Comparison of ENCODE assay signal across 8 cellular contexts in the genomic region with DNA sequence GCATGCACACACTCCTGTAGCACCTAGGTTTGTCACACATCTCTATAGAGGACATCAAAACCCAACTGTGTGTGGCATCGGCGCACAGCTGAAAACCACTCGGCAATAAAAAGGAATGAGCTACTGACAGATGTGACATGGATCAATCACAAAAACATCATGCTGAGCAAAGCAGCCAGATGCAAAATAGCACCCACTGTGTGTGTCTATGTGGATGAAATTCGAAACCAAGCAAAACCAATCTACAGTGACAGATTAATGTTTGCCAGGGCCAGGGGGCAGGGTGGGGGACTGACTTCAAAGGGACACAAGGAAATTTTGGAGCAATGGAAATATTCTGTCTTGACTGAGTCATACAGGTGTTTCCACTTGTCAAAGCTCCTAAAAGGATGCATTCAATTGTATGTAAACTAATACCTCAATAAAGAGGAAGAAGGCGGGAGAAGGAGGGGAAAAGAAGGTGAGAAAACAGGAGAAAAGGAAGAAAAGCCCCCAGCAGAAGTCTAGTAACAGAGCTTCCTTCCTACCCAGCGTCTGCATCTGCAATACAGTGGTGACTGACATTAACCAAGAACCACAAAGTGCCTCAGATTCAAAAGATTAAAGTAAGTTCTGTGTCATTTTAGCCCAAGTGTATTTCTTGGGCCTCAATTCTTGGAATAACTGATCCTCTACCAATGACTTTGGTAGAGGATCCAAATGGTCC. TPM values are rescaled to one million over a fixed set of nuclear protein-coding genes. Genes with fewer than 3 reads are reported as not detected.
DNase-seq lines count a peak whose midpoint lies in the region; ATAC-seq and TF ChIP-seq lines count a peak whose summit lies in the region.

No MANE protein-coding gene starts in this region.

- no peaks in the 10 kb centered on the region for H3K27me3 Mint-ChIP-seq in activated naive CD4-positive, alpha-beta T cell treated with anti-CD3 and anti-CD28 coated beads, Interleukin-2, amount 50 U/mL, for 24 hours

- H3K27ac Mint-ChIP-seq in activated naive CD4-positive, alpha-beta T cell treated with anti-CD3 and anti-CD28 coated beads, Interleukin-2, amount 50 U/mL, for 24 hours, result peak overlapping the region; percentile 95

- H3K9ac ChIP-seq in rectal smooth muscle tissue (ENCODE audit: low read length), result no peak overlapping the region

- TF ChIP-seq CTCF in upper lobe of right lung (IDR thresholded peaks at IDR 0.05), result no peak

- no peak overlapping the region for H3K4me3 ChIP-seq in rectal smooth muscle tissue (ENCODE audit: low read length)
- H3K4me3 ChIP-seq in upper lobe of right lung, result no peak overlapping the region

- intact Hi-C loops in upper lobe of right lung (cut with DNase I), result no loop called here

- no peaks in the 10 kb centered on the region for H3K36me3 ChIP-seq in rectal smooth muscle tissue (ENCODE audit: control insufficient read depth, insufficient read depth, low read length)
- H3K36me3 ChIP-seq in upper lobe of right lung, result peaks cover 7% of the 10 kb centered on the region

- ATAC-seq in upper lobe of right lung (no peak), GM21367 (IDR thresholded peaks at IDR 0.05; ENCODE audit: unreplicated experiment) (no peak)

- no peaks in the 10 kb centered on the region for H3K9me3 ChIP-seq in upper lobe of right lung

- H3K4me1 Mint-ChIP-seq in activated naive CD4-positive, alpha-beta T cell treated with anti-CD3 and anti-CD28 coated beads, Interleukin-2, amount 50 U/mL, for 24 hours, result peaks cover 76% of the 10 kb centered on the region

- H3K27ac ChIP-seq in rectal smooth muscle tissue (ENCODE audit: low read depth, low read length) (peak overlapping the region; percentile 44), upper lobe of right lung (no peak overlapping the region)

- H3K36me3 Mint-ChIP-seq in activated naive CD4-positive, alpha-beta T cell treated with anti-CD3 and anti-CD28 coated beads, Interleukin-2, amount 50 U/mL, for 24 hours, result peaks cover 5% of the 10 kb centered on the region

- H3K9me3 Mint-ChIP-seq in activated naive CD4-positive, alpha-beta T cell treated with anti-CD3 and anti-CD28 coated beads, Interleukin-2, amount 50 U/mL, for 24 hours, result no peaks in the 10 kb centered on the region

- DNase-seq in NCI-H82 (lab: John Stamatoyannopoulos, UW), result peak; percentile 15
- no peak for DNase-seq in NCI-H82 treated with DMSO at 0.1 percent for 48 hours (lab: John Stamatoyannopoulos, UW; ENCODE audit: unreplicated experiment)
- peak; percentile 29 to 51 for DNase-seq in Kasumi-1 (lab: John Stamatoyannopoulos, UW)
- DNase-seq in NCI-H187 treated with DMSO at 0.1 percent for 48 hours (lab: John Stamatoyannopoulos, UW), result no peak
- no peak for DNase-seq in upper lobe of right lung

- H3K4me1 ChIP-seq in rectal smooth muscle tissue (ENCODE audit: control insufficient read depth, insufficient read depth, low read length) (peaks cover 20% of the 10 kb centered on the region), upper lobe of right lung (peaks cover 46% of the 10 kb centered on the region)

- H3K4me3 Mint-ChIP-seq in activated naive CD4-positive, alpha-beta T cell treated with anti-CD3 and anti-CD28 coated beads, Interleukin-2, amount 50 U/mL, for 24 hours, result peak overlapping the region; percentile 9

- H3K27me3 ChIP-seq in rectal smooth muscle tissue (ENCODE audit: control insufficient read depth, insufficient read depth, low read length), result no peaks in the 10 kb centered on the region
- H3K27me3 ChIP-seq in upper lobe of right lung, result no peaks in the 10 kb centered on the region

RNA-seq across cellular contexts. Expression of gene PACSIN2, which starts 49.8 kb away (rescaled TPM):
- total RNA-seq in upper lobe of right lung, result 128 TPM

Comparison
In these comparisons a context has a peak if more than half of its experiments do, and no peak if none do; other contexts are left out.
1. DNase-seq: peak in NCI-H82 (single experiment) and Kasumi-1 (2 of 2); none in NCI-H82 treated with DMSO at 0.1 percent for 48 hours (single experiment), NCI-H187 treated with DMSO at 0.1 percent for 48 hours (single experiment) and upper lobe of right lung (single experiment).